ENCODE assay signal across 8 cellular contexts in the genomic region with DNA sequence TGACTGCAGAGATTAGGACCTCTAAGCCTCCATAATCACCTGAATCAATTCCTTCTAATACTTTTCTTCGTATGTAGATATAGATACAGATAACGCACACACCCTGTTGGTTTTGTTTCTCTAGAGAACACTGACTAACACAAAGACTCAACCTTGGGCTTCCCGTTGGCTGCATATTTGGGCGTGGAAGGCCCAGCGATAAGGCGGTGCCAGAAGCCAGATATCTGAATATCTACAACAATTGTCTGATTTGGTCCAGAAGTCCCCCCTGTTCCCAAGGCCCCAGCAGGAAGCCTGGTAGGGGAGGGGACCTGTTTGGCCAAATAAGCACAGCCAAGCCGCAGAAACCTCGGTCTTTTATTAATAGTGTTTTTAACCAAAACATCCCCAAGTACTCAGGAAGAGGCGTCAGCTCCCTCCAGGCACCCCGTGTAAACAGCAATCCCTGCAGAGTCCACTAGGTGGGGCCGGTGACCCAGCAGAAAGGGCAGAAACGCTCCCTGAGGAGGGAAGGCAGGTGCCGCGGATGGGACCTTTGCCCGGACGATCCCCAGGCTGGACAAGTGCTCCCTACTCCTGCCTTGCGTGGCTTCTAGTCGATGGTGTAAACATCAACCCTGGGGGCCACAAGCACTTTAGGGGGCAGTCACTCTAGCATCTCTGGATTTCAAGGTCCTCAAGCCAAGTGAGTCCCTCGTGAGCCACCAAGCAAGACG. TPM values are rescaled to one million over a fixed set of nuclear protein-coding genes. Genes with fewer than 3 reads are reported as not detected.
DNase-seq lines count a peak whose midpoint lies in the region; ATAC-seq and TF ChIP-seq lines count a peak whose summit lies in the region.

No MANE protein-coding gene starts in this region.

- TF ChIP-seq CTCF in Caco-2 (IDR thresholded peaks at IDR 0.05; ENCODE audit: insufficient read depth in 1 of 2, low read depth in 1 of 2, low read length in 1 of 2, severe bottlenecking in 1 of 2, unreplicated experiment in 1 of 2): peak; percentile 83 to 90
- peak; percentile 87 for TF ChIP-seq CTCF in fibroblast of pulmonary artery (IDR thresholded peaks at IDR 0.05; ENCODE audit: low read length, missing control alignments)
- TF ChIP-seq CTCF in neural progenitor cell (IDR thresholded peaks at IDR 0.05): peak; percentile 80
- TF ChIP-seq CTCF in stomach (IDR thresholded peaks at IDR 0.05): peak in 6 of 7 experiments; percentile 60 to 94 (median 86)

- no peaks in the 10 kb centered on the region for H3K79me2 ChIP-seq in neural progenitor cell (ENCODE audit: low read depth)

- ATAC-seq in HG02678 (IDR thresholded peaks at IDR 0.05; ENCODE audit: unreplicated experiment) (peak; percentile 44), HG03039 (IDR thresholded peaks at IDR 0.05; ENCODE audit: unreplicated experiment) (no peak)
- ATAC-seq in activated T-helper 17 cell treated with anti-CD3 and anti-CD28 coated beads, Interleukin-2, amount 50 U/mL, for 72 hours (replicated peaks): peak; percentile 96

- no peaks in the 10 kb centered on the region for H3K9me3 Mint-ChIP-seq in Caco-2 (ENCODE audit: unreplicated experiment)
- no peaks in the 10 kb centered on the region for H3K9me3 Mint-ChIP-seq in activated T-helper 17 cell treated with anti-CD3 and anti-CD28 coated beads, Interleukin-2, amount 50 U/mL, for 72 hours
- peaks cover 3% of the 10 kb centered on the region for H3K9me3 Mint-ChIP-seq in neural progenitor cell

- BruUV-seq in Caco-2 (replicated peaks; lab: Mats Ljungman, UMichigan): no TSS peak

- intact Hi-C loops in Caco-2 (cut with micrococcal nuclease; ENCODE audit: unreplicated experiment): loop anchor here (1.0 to 10.0 kb wide), 4 partner anchors 24 to 212 kb away; no protein-coding TSS in a partner anchor
- intact Hi-C loops in stomach (cut with DNase I; ENCODE audit: low total_unique reads): loop anchor here (10.0 kb wide), 1 partner anchor 62 kb away; no protein-coding TSS in a partner anchor

- H3K27ac ChIP-seq in neural progenitor cell (no peak overlapping the region), stomach (peak overlapping the region; percentile 40 to 79 (median 70))

- H3K4me2 ChIP-seq in neural progenitor cell: no peak overlapping the region

- H2AFZ ChIP-seq in neural progenitor cell (replicated peaks): no peak overlapping the region

- H3K27me3 ChIP-seq in Caco-2 (replicated peaks; ENCODE audit: control insufficient read depth, insufficient read depth, low read length): no peaks in the 10 kb centered on the region
- no peaks in the 10 kb centered on the region for H3K27me3 ChIP-seq in neural progenitor cell
- H3K27me3 ChIP-seq in stomach: no peaks in the 10 kb centered on the region

- peaks cover 33% of the 10 kb centered on the region for H4K20me1 ChIP-seq in neural progenitor cell (ENCODE audit: low read depth)

- no peaks in the 10 kb centered on the region for H3K36me3 ChIP-seq in Caco-2 (ENCODE audit: control insufficient read depth, insufficient read depth, low read length)
- H3K36me3 ChIP-seq in neural progenitor cell: no peaks in the 10 kb centered on the region
- H3K36me3 ChIP-seq in stomach: peaks cover 0 to 19% (median 4%) of the 10 kb centered on the region in 4 donors

- H3K27me3 Mint-ChIP-seq in Caco-2 (ENCODE audit: insufficient read depth, unreplicated experiment) (no peaks in the 10 kb centered on the region), neural progenitor cell (ENCODE audit: insufficient read depth, low read depth) (no peaks in the 10 kb centered on the region)
- H3K27me3 Mint-ChIP-seq in activated T-helper 17 cell treated with anti-CD3 and anti-CD28 coated beads, Interleukin-2, amount 50 U/mL, for 72 hours: no peaks in the 10 kb centered on the region

- H3K9me3 ChIP-seq in Caco-2 (no peaks in the 10 kb centered on the region; the same call in 1 of the 2 replicates), neural progenitor cell (ENCODE audit: low read depth) (no peaks in the 10 kb centered on the region), stomach (no peaks in the 10 kb centered on the region)

- H3K27ac Mint-ChIP-seq in Caco-2 (ENCODE audit: unreplicated experiment) (no peak overlapping the region), neural progenitor cell (peak overlapping the region; percentile 25)
- H3K27ac Mint-ChIP-seq in activated T-helper 17 cell treated with anti-CD3 and anti-CD28 coated beads, Interleukin-2, amount 50 U/mL, for 72 hours: no peak overlapping the region

- 9 to 19% (median 15%) methylated on average over 12 to 20 of the region's 20 CpGs for WGBS in stomach, 5 donors

- CTCF ChIA-PET in Caco-2 (lab: Charles Lee): interaction anchor here (0.5 to 2.9 kb wide), 21 partner anchors 10 to 591 kb away, joined by 3 to 48 read pairs (median 5); no protein-coding TSS in a partner anchor

- H3F3A ChIP-seq in neural progenitor cell (ENCODE audit: low read depth): peaks cover 4% of the 10 kb centered on the region

- H3K4me3 Mint-ChIP-seq in Caco-2 (ENCODE audit: unreplicated experiment) (no peak overlapping the region), neural progenitor cell (peak overlapping the region; percentile 55)
- H3K4me3 Mint-ChIP-seq in activated T-helper 17 cell treated with anti-CD3 and anti-CD28 coated beads, Interleukin-2, amount 50 U/mL, for 72 hours: no peak overlapping the region

- no peak overlapping the region for H3K9ac ChIP-seq in neural progenitor cell

- peak; percentile 81 to 91 for DNase-seq in Caco-2
- DNase-seq in RKO (ENCODE audit: low spot score): peak; percentile 63
- peak; percentile 76 for DNase-seq in fibroblast of pulmonary artery (ENCODE audit: low read depth)
- DNase-seq in neural progenitor cell (ENCODE audit: low spot score): peak; percentile 78
- peak; percentile 93 for DNase-seq in stomach

- POLR2A ChIA-PET in Caco-2 (lab: Charles Lee): interaction anchor here (0.7 to 1.0 kb wide), 2 partner anchors 12 to 13 kb away, joined by 3 read pairs; no protein-coding TSS in a partner anchor

- no peak for TF ChIP-seq EP300 in stomach (IDR thresholded peaks at IDR 0.05)

- peaks cover 9% of the 10 kb centered on the region for H3K4me1 ChIP-seq in Caco-2
- peaks cover 9% of the 10 kb centered on the region for H3K4me1 ChIP-seq in neural progenitor cell
- H3K4me1 ChIP-seq in stomach: peaks cover 20 to 34% (median 30%) of the 10 kb centered on the region in 4 donors

- no peaks in the 10 kb centered on the region for H3K4me1 Mint-ChIP-seq in Caco-2 (ENCODE audit: low read depth, unreplicated experiment)
- no peaks in the 10 kb centered on the region for H3K4me1 Mint-ChIP-seq in activated T-helper 17 cell treated with anti-CD3 and anti-CD28 coated beads, Interleukin-2, amount 50 U/mL, for 72 hours
- peaks cover 39% of the 10 kb centered on the region for H3K4me1 Mint-ChIP-seq in neural progenitor cell

- no peak overlapping the region for H3K4me3 ChIP-seq in Caco-2 (ENCODE audit: low read depth, low read length)
- no peak overlapping the region for H3K4me3 ChIP-seq in fibroblast of pulmonary artery (replicated peaks; ENCODE audit: low read depth, low read length)
- H3K4me3 ChIP-seq in neural progenitor cell: no peak overlapping the region
- H3K4me3 ChIP-seq in stomach: no peak overlapping the region

- H3K36me3 Mint-ChIP-seq in Caco-2 (ENCODE audit: insufficient read depth, unreplicated experiment) (no peaks in the 10 kb centered on the region), neural progenitor cell (peaks cover 2% of the 10 kb centered on the region)
- H3K36me3 Mint-ChIP-seq in activated T-helper 17 cell treated with anti-CD3 and anti-CD28 coated beads, Interleukin-2, amount 50 U/mL, for 72 hours (ENCODE audit: low read depth): no peaks in the 10 kb centered on the region

- no peak for TF ChIP-seq POLR2A in stomach (IDR thresholded peaks at IDR 0.05)

RNA-seq across cellular contexts. Expression of gene ABR, which starts 56.9 kb away (rescaled TPM):
- total RNA-seq in Caco-2 (2022) (71.3 and 78.3 TPM in 2 replicates), neural progenitor cell (ENCODE audit: low replicate concordance) (36.7 and 92.7 TPM in 2 replicates), stomach (1,000 to 10,000 TPM in 1 of 5 donors, 100 to 1,000 TPM in 2, 10 to 100 TPM in 2; 65.5 to 1,523 (median 142) TPM)
- total RNA-seq in activated T-helper 17 cell treated with anti-CD3 and anti-CD28 coated beads, Interleukin-2, amount 50 U/mL, for 72 hours: 10 to 100 TPM; 71.4 to 87.2 TPM
- 10 to 100 TPM; 28.3 to 41.2 (median 40.0) TPM for polyA plus RNA-seq in stomach
